In genomic region chr16:20423772-20424128, GRCh38 we compare ENCODE assay signal across 19 cellular contexts. TPM values are rescaled to one million over a fixed set of nuclear protein-coding genes. Genes with fewer than 3 reads are reported as not detected.
"Had no signal": no experiment of that assay in that cellular context is flagged by ENCODE, and none has a peak within 500 bp of the region (broad histone marks: within the 10 kb centered on the region; RNA-seq: fewer than 3 reads in every experiment).

No MANE protein-coding gene starts in this region.

RNA-seq across cellular contexts. Expression of gene ACSM5, which starts 14.4 kb away (rescaled TPM):
- total RNA-seq: activated naive CD4-positive, alpha-beta T cell treated with anti-CD3 and anti-CD28 coated beads for 36 hours; activated naive CD4-positive, alpha-beta T cell treated with anti-CD3 and anti-CD28 coated beads, Interleukin-2, amount 50 U/mL, for 72 hours; activated naive CD8-positive, alpha-beta T cell treated with anti-CD3 and anti-CD28 coated beads for 36 hours; activated naive CD8-positive, alpha-beta T cell treated with anti-CD3 and anti-CD28 coated beads, Interleukin-2, amount 10 ng/mL, durations not matched to agents 7 days and 5 days; activated T-cell treated with anti-CD3 and anti-CD28 coated beads, Interleukin-2, amount 50 U/mL, for 4 hours; activated T-cell treated with anti-CD3 and anti-CD28 coated beads, Interleukin-2, amount 50 U/mL, for 72 hours; activated T-helper 1 cell treated with anti-CD3 and anti-CD28 coated beads, Interleukin-12 subunit alpha, Interleukin-12 subunit beta, Interleukin-2, Interleukin-4 antibody, amounts not matched to agents 30 ng/mL and 10 ng/mL and 1 ng/mL, durations not matched to agents 14 hours and 24 hours and 36 hours; activated T-helper 17 cell treated with anti-CD3 and anti-CD28 coated beads, Interleukin-2, amount 50 U/mL, for 72 hours; activated T-helper 2 cell treated with anti-CD3 and anti-CD28 coated beads, Interferon-gamma antibody, Interleukin-2, Interleukin-4, amounts not matched to agents 10 μg/mL and 5 μg/mL and 100 μg/mL, durations not matched to agents 14 hours and 24 hours and 36 hours; ascending aorta; astrocyte; bronchial epithelial cell; cardiac muscle cell had no signal

RNA-seq across cellular contexts. Expression of gene PDILT, which starts 19.2 kb away (rescaled TPM):
- total RNA-seq: activated naive CD4-positive, alpha-beta T cell treated with anti-CD3 and anti-CD28 coated beads for 36 hours; activated naive CD4-positive, alpha-beta T cell treated with anti-CD3 and anti-CD28 coated beads, Interleukin-2, amount 50 U/mL, for 72 hours; activated naive CD8-positive, alpha-beta T cell treated with anti-CD3 and anti-CD28 coated beads for 36 hours; activated naive CD8-positive, alpha-beta T cell treated with anti-CD3 and anti-CD28 coated beads, Interleukin-2, amount 10 ng/mL, durations not matched to agents 7 days and 5 days; activated T-cell treated with anti-CD3 and anti-CD28 coated beads, Interleukin-2, amount 50 U/mL, for 4 hours; activated T-cell treated with anti-CD3 and anti-CD28 coated beads, Interleukin-2, amount 50 U/mL, for 72 hours; activated T-helper 1 cell treated with anti-CD3 and anti-CD28 coated beads, Interleukin-12 subunit alpha, Interleukin-12 subunit beta, Interleukin-2, Interleukin-4 antibody, amounts not matched to agents 30 ng/mL and 10 ng/mL and 1 ng/mL, durations not matched to agents 14 hours and 24 hours and 36 hours; activated T-helper 17 cell treated with anti-CD3 and anti-CD28 coated beads, Interleukin-2, amount 50 U/mL, for 72 hours; adrenal gland; aorta; ascending aorta; astrocyte; body of pancreas; breast epithelium; bronchial epithelial cell; cardiac muscle cell; cardiac septum; cerebellum had no signal
- polyA plus RNA-seq: adrenal gland, aorta, cardiac muscle cell had no signal

RNA-seq across cellular contexts. Expression of gene ACSM2A, which starts 27.6 kb away (rescaled TPM):
- total RNA-seq: activated naive CD4-positive, alpha-beta T cell treated with anti-CD3 and anti-CD28 coated beads for 36 hours; activated naive CD4-positive, alpha-beta T cell treated with anti-CD3 and anti-CD28 coated beads, Interleukin-2, amount 50 U/mL, for 72 hours; activated naive CD8-positive, alpha-beta T cell treated with anti-CD3 and anti-CD28 coated beads for 36 hours; activated naive CD8-positive, alpha-beta T cell treated with anti-CD3 and anti-CD28 coated beads, Interleukin-2, amount 10 ng/mL, durations not matched to agents 7 days and 5 days; activated T-helper 1 cell treated with anti-CD3 and anti-CD28 coated beads, Interleukin-12 subunit alpha, Interleukin-12 subunit beta, Interleukin-2, Interleukin-4 antibody, amounts not matched to agents 30 ng/mL and 10 ng/mL and 1 ng/mL, durations not matched to agents 14 hours and 24 hours and 36 hours; activated T-helper 17 cell treated with anti-CD3 and anti-CD28 coated beads, Interleukin-2, amount 50 U/mL, for 72 hours; aorta; ascending aorta; body of pancreas; breast epithelium; bronchial epithelial cell; cardiac muscle cell; cardiac septum; cerebellum had no signal
- polyA plus RNA-seq: aorta, cardiac muscle cell had no signal
